1 cellular context compared by ENCODE assay signal in genomic region chr10:68406815-68407585, GRCh38.
TF ChIP-seq lines count a peak whose summit lies in the region.

A gene with protein sequence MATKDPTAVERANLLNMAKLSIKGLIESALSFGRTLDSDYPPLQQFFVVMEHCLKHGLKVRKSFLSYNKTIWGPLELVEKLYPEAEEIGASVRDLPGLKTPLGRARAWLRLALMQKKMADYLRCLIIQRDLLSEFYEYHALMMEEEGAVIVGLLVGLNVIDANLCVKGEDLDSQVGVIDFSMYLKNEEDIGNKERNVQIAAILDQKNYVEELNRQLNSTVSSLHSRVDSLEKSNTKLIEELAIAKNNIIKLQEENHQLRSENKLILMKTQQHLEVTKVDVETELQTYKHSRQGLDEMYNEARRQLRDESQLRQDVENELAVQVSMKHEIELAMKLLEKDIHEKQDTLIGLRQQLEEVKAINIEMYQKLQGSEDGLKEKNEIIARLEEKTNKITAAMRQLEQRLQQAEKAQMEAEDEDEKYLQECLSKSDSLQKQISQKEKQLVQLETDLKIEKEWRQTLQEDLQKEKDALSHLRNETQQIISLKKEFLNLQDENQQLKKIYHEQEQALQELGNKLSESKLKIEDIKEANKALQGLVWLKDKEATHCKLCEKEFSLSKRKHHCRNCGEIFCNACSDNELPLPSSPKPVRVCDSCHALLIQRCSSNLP (minus strand): TSS chr10:68407277. CDS start chr10:68407189, 88 bp downstream.

TF ChIP-seq in WTC11, 78 proteins besides CTCF, POLR2A, EP300 and RAD21 (continued from another document):
- no peak for TF ChIP-seq AFF4 (CRISPR knock-in tag; IDR thresholded peaks at IDR 0.05; ENCODE audit: borderline replicate concordance)
- TF ChIP-seq, protein P1, sequence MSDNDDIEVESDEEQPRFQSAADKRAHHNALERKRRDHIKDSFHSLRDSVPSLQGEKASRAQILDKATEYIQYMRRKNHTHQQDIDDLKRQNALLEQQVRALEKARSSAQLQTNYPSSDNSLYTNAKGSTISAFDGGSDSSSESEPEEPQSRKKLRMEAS (CRISPR knock-in tag; IDR thresholded peaks at IDR 0.05) = peak; percentile 18; the same call in 1 of the 2 replicates
- TF ChIP-seq HMGXB4 (CRISPR knock-in tag; IDR thresholded peaks at IDR 0.05) = peak; percentile 94
- TF ChIP-seq ELF4 (CRISPR knock-in tag; IDR thresholded peaks at IDR 0.05; ENCODE audit: low read depth) = 0 out of 2 replicates have a peak, but pooled peaks have one; percentile 51
- TF ChIP-seq, protein P2, sequence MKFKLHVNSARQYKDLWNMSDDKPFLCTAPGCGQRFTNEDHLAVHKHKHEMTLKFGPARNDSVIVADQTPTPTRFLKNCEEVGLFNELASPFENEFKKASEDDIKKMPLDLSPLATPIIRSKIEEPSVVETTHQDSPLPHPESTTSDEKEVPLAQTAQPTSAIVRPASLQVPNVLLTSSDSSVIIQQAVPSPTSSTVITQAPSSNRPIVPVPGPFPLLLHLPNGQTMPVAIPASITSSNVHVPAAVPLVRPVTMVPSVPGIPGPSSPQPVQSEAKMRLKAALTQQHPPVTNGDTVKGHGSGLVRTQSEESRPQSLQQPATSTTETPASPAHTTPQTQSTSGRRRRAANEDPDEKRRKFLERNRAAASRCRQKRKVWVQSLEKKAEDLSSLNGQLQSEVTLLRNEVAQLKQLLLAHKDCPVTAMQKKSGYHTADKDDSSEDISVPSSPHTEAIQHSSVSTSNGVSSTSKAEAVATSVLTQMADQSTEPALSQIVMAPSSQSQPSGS (CRISPR knock-in tag; IDR thresholded peaks at IDR 0.05; ENCODE audit: borderline replicate concordance, low read depth) = no peak
- peak; percentile 19; the same call in 1 of the 2 replicates for TF ChIP-seq ETV6 (CRISPR knock-in tag; IDR thresholded peaks at IDR 0.05)
- TF ChIP-seq ZNF281 (CRISPR knock-in tag; IDR thresholded peaks at IDR 0.05) = no peak
- peak; percentile 75 for TF ChIP-seq SP1 (CRISPR knock-in tag; conservative IDR thresholded peaks at IDR 0.05)
- TF ChIP-seq E2F5 (CRISPR knock-in tag; IDR thresholded peaks at IDR 0.05) = peak; percentile 80
- TF ChIP-seq PRRX2 (CRISPR knock-in tag; IDR thresholded peaks at IDR 0.05) = 0 out of 2 replicates have a peak, but pooled peaks have one; percentile 28
- TF ChIP-seq, protein P3, sequence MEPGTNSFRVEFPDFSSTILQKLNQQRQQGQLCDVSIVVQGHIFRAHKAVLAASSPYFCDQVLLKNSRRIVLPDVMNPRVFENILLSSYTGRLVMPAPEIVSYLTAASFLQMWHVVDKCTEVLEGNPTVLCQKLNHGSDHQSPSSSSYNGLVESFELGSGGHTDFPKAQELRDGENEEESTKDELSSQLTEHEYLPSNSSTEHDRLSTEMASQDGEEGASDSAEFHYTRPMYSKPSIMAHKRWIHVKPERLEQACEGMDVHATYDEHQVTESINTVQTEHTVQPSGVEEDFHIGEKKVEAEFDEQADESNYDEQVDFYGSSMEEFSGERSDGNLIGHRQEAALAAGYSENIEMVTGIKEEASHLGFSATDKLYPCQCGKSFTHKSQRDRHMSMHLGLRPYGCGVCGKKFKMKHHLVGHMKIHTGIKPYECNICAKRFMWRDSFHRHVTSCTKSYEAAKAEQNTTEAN (CRISPR knock-in tag; IDR thresholded peaks at IDR 0.05) = 0 out of 2 replicates have a peak, but pooled peaks have one; percentile 43
- peak; percentile 63; the same call in 1 of the 2 replicates for TF ChIP-seq TEAD1 (CRISPR knock-in tag; IDR thresholded peaks at IDR 0.05)
- TF ChIP-seq ZNF138 (CRISPR knock-in tag; conservative IDR thresholded peaks at IDR 0.05) = no peak
